9 cellular contexts compared by ENCODE assay signal in the genomic region with DNA sequence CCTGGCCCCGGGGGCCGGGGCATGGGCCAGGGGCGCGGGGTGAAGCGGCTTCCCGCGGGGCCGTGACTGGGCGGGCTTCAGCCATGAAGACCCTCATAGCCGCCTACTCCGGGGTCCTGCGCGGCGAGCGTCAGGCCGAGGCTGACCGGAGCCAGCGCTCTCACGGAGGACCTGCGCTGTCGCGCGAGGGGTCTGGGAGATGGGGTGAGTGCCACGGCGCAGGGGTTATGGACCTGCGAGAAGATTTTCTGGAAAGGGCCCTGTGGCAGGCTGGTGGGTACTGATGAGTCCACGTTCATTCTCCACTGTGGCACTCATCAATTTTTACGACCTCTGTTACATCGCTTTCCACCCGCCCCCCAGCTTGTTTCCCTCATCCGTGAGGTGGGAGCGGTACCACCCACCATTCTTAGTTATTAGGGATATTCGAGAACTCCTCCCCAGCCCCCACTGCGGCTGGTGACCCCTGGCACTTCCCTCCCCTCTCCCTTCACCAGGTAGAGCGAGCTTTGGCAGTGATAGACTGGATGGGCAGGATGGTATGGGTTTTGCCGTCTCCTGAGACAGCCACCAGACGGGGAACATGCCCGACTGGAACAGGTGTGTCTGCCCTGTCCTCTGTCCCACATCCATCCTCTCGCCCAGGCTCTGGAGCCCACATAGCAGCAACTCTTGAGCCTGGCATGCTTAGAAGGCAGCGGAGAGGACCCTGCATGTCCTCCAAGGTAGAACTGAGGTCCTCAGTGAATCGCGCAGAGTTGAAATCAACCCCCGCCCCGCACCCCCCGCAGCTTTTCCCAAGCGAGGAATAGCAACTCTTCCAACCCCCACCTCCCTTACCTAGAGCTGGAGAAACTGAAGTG. TPM values are rescaled to one million over a fixed set of nuclear protein-coding genes. Genes with fewer than 3 reads are reported as not detected.
DNase-seq lines count a peak whose midpoint lies in the region; ATAC-seq and TF ChIP-seq lines count a peak whose summit lies in the region.
"Had no signal": no experiment of that assay in that cellular context is flagged by ENCODE, and none has a peak within 500 bp of the region (broad histone marks: within the 10 kb centered on the region; RNA-seq: fewer than 3 reads in every experiment).

No MANE protein-coding gene starts in this region.

- H3K4me1 Mint-ChIP-seq in Caco-2 (ENCODE audit: low read depth, unreplicated experiment): peaks cover 43% of the 10 kb centered on the region
- H3K4me1 Mint-ChIP-seq in endodermal cell: peaks cover 19% of the 10 kb centered on the region
- no peaks in the 10 kb centered on the region for H3K4me1 Mint-ChIP-seq in nephron

- H3K27ac ChIP-seq in endodermal cell (ENCODE audit: low read depth, low read length): no peak overlapping the region

- BruUV-seq in Caco-2 (replicated peaks; lab: Mats Ljungman, UMichigan): no TSS peak

- intact Hi-C loops in Caco-2 (cut with micrococcal nuclease; ENCODE audit: unreplicated experiment): loop anchor here (1.0 to 2.0 kb wide), 13 partner anchors 17 to 324 kb away; no protein-coding TSS in a partner anchor

- H3K36me3 ChIP-seq in Caco-2 (ENCODE audit: control insufficient read depth, insufficient read depth, low read length) (no peaks in the 10 kb centered on the region), endodermal cell (ENCODE audit: control insufficient read depth, insufficient read depth, low read length) (no peaks in the 10 kb centered on the region)

- peak in 1 of 2 experiments; percentile 36 for DNase-seq in Caco-2
- peak; percentile 14 to 69 for DNase-seq in NCI-H526 (lab: John Stamatoyannopoulos, UW)
- peak; percentile 81 for DNase-seq in endodermal cell
- no peak for DNase-seq in T1000 (lab: John Stamatoyannopoulos, UW)
- DNase-seq in mucosa of gallbladder (ENCODE audit: low spot score): no peak

- TF ChIP-seq CTCF in Caco-2 (IDR thresholded peaks at IDR 0.05; ENCODE audit: insufficient read depth in 1 of 2, low read depth in 1 of 2, low read length in 1 of 2, severe bottlenecking in 1 of 2, unreplicated experiment in 1 of 2) (no peak), endodermal cell (conservative IDR thresholded peaks at IDR 0.05) (peak; percentile 1), nephron (IDR thresholded peaks at IDR 0.05; ENCODE audit: unreplicated experiment in 3 of 3) (no peak)

- POLR2A ChIA-PET in Caco-2 (lab: Charles Lee): interaction anchor here (0.6 kb wide), 3 partner anchors 43 to 194 kb away, joined by 3 to 8 read pairs (median 3); no protein-coding TSS in a partner anchor

- ATAC-seq in HG03097 (IDR thresholded peaks at IDR 0.05; ENCODE audit: low FRiP score, unreplicated experiment) (no peak), GM21576 (IDR thresholded peaks at IDR 0.05; ENCODE audit: unreplicated experiment) (no peak)

- no peak overlapping the region for H3K9ac ChIP-seq in endodermal cell (ENCODE audit: extremely low read depth, low read length, poor library complexity, severe bottlenecking)

- H3K4me1 ChIP-seq in Caco-2 (peaks cover 20% of the 10 kb centered on the region), endodermal cell (ENCODE audit: control insufficient read depth, insufficient read depth, low read length) (no peaks in the 10 kb centered on the region)

- H3K4me3 Mint-ChIP-seq in Caco-2 (ENCODE audit: unreplicated experiment) (peak overlapping the region; percentile 82), endodermal cell (peak overlapping the region; percentile 43), nephron (peak overlapping the region; percentile 55 to 72 (median 65))

- H3K4me3 ChIP-seq in Caco-2 (ENCODE audit: low read depth, low read length): peak overlapping the region; percentile 84
- peak overlapping the region; percentile 75 for H3K4me3 ChIP-seq in endodermal cell (ENCODE audit: low read length)

- H3K27me3 ChIP-seq in Caco-2 (replicated peaks; ENCODE audit: control insufficient read depth, insufficient read depth, low read length): no peaks in the 10 kb centered on the region
- peaks cover 24% of the 10 kb centered on the region for H3K27me3 ChIP-seq in endodermal cell (ENCODE audit: control insufficient read depth, insufficient read depth, low read length, poor library complexity, severe bottlenecking)

- peaks cover 11% of the 10 kb centered on the region for H3K36me3 Mint-ChIP-seq in Caco-2 (ENCODE audit: insufficient read depth, unreplicated experiment)
- H3K36me3 Mint-ChIP-seq in endodermal cell (ENCODE audit: low read depth): no peaks in the 10 kb centered on the region
- H3K36me3 Mint-ChIP-seq in nephron (ENCODE audit: low read depth): no peaks in the 10 kb centered on the region

- H3K9me3 ChIP-seq in Caco-2: no peaks in the 10 kb centered on the region
- H3K9me3 ChIP-seq in endodermal cell (ENCODE audit: control insufficient read depth, low read length): no peaks in the 10 kb centered on the region

- H3K9me3 Mint-ChIP-seq in Caco-2 (ENCODE audit: unreplicated experiment) (no peaks in the 10 kb centered on the region), endodermal cell (peaks cover 8% of the 10 kb centered on the region), nephron (no peaks in the 10 kb centered on the region)

- WGBS in endodermal cell (ENCODE audit: insufficient coverage in 1 of 2, insufficient read length in 1 of 2), 2 experiments: 10 to 16% methylated on average over 12 to 46 of the region's 46 CpGs

- H3K27me3 Mint-ChIP-seq in Caco-2 (ENCODE audit: insufficient read depth, unreplicated experiment) (no peaks in the 10 kb centered on the region), endodermal cell (ENCODE audit: insufficient read depth) (peaks cover 81% of the 10 kb centered on the region), nephron (ENCODE audit: low read depth) (peaks cover 55% of the 10 kb centered on the region)

- CTCF ChIA-PET in Caco-2 (lab: Charles Lee): interaction anchor here (0.5 to 3.0 kb wide), 16 partner anchors 10 to 468 kb away, joined by 3 to 19 read pairs (median 5); partner anchors contain the start of gene GDPD5

- H3K27ac Mint-ChIP-seq in Caco-2 (ENCODE audit: unreplicated experiment) (peak overlapping the region; percentile 98), endodermal cell (no peak overlapping the region), nephron (no peak overlapping the region)

RNA-seq across cellular contexts. Expression of gene DGAT2, which starts 0.6 kb away (rescaled TPM):
- total RNA-seq in Caco-2 (2022): 73.6 and 75.8 TPM in 2 replicates
- total RNA-seq in endodermal cell: 10 to 100 TPM in 1 of 2 donors, 1 to 10 TPM in 1; 6.0 to 14.2 TPM
- 2.0 TPM for polyA plus RNA-seq in endodermal cell (2013, experiment 1 of 2)
- polyA plus RNA-seq in endodermal cell (2013, experiment 2 of 2): 1.8 TPM
- 5.8 TPM for total RNA-seq in mucosa of gallbladder

RNA-seq across cellular contexts. Expression of gene UVRAG, which starts 45.9 kb away (rescaled TPM):
- total RNA-seq in Caco-2 (2022) (30.4 and 31.3 TPM in 2 replicates), endodermal cell (10 to 100 TPM; 19.7 to 34.9 TPM), mucosa of gallbladder (24.3 TPM)
- 18.4 TPM for polyA plus RNA-seq in endodermal cell (2013, experiment 1 of 2)
- polyA plus RNA-seq in endodermal cell (2013, experiment 2 of 2): 16.8 TPM

RNA-seq across cellular contexts. Expression of gene MOGAT2, which starts 51.5 kb away (rescaled TPM):
- total RNA-seq in Caco-2 (2022) (0.39 and 0.56 TPM in 2 replicates), endodermal cell (not detected), mucosa of gallbladder (1.4 TPM)
- not detected for polyA plus RNA-seq in endodermal cell (2013, experiment 1 of 2)
- polyA plus RNA-seq in endodermal cell (2013, experiment 2 of 2): not detected
- total RNA-seq: HT1080 had no signal

Comparison
In these comparisons a context has a peak if more than half of its experiments do, and no peak if none do; other contexts are left out.
1. DNase-seq: peak in NCI-H526 (2 of 2) and endodermal cell (single experiment); none in T1000 (single experiment) and mucosa of gallbladder (single experiment).
2. Peak in every context shown above with its lines, with median percentiles within 50 percentile points of each other: H3K4me3 Mint-ChIP-seq.